ENCODE assay signal across 19 cellular contexts in genomic region chr22:27859336-27859735, GRCh38. TPM values are rescaled to one million over a fixed set of nuclear protein-coding genes. Genes with fewer than 3 reads are reported as not detected.
DNase-seq lines count a peak whose midpoint lies in the region; ATAC-seq, FAIRE-seq and TF ChIP-seq lines count a peak whose summit lies in the region.
"Had no signal": no experiment of that assay in that cellular context is flagged by ENCODE, and none has a peak within 500 bp of the region (broad histone marks: within the 10 kb centered on the region; RNA-seq: fewer than 3 reads in every experiment).

No MANE protein-coding gene starts in this region.

- POLR2A ChIA-PET in HepG2 (lab: Yijun Ruan, JAX), result no interaction called here
- POLR2A ChIA-PET in OCI-LY7 (lab: Charles Lee), result interaction anchor here (0.6 kb wide), 1 partner anchor 320 kb away, joined by 3 read pairs; no protein-coding TSS in a partner anchor

- TF ChIP-seq EP300 in HepG2 (IDR thresholded peaks at IDR 0.05; ENCODE audit: low read depth in 2 of 2, low read length in 2 of 2) (no peak), HepG2 (CRISPR knock-in tag; IDR thresholded peaks at IDR 0.05; ENCODE audit: borderline replicate concordance) (no peak), esophagus muscularis mucosa (IDR thresholded peaks at IDR 0.05) (no peak)

- peak overlapping the region; percentile 24 to 48 for H3K9ac ChIP-seq in liver (ENCODE audit: low read depth in 1 of 2, low read length in 2 of 2)
- no peak overlapping the region for H3K9ac ChIP-seq in HepG2 (ENCODE audit: insufficient read depth, low read depth, low read length)

- H3K4me3 ChIP-seq in liver (ENCODE audit: low read depth in 1 of 3, low read length in 3 of 3) (no peak overlapping the region), HepG2 (replicated peaks in 1 of 3; ENCODE audit: insufficient read depth in 1 of 3, low read depth in 2 of 3, low read length in 3 of 3) (no peak overlapping the region), esophagus muscularis mucosa (peak overlapping the region; percentile 17 to 31 (median 26)), muscle layer of duodenum (ENCODE audit: low read depth in 1 of 2, low read length in 2 of 2) (peak overlapping the region; percentile 14 to 39), OCI-LY7 (ENCODE audit: low read depth, low read length, poor library complexity, severe bottlenecking) (no peak overlapping the region), mucosa of descending colon (no peak overlapping the region), testis (no peak overlapping the region)
- H3K4me3 ChIP-seq: Peyer's patch, uterus had no signal

- H3K9me3 ChIP-seq in liver (ENCODE audit: control insufficient read depth in 4 of 4, low read length in 3 of 4) (no peaks in the 10 kb centered on the region), HepG2 (ENCODE audit: low read length) (no peaks in the 10 kb centered on the region), esophagus muscularis mucosa (no peaks in the 10 kb centered on the region), muscle layer of duodenum (ENCODE audit: control insufficient read depth in 1 of 2, low read length in 2 of 2) (no peaks in the 10 kb centered on the region), OCI-LY7 (ENCODE audit: low read length) (no peaks in the 10 kb centered on the region), mucosa of descending colon (no peaks in the 10 kb centered on the region), testis (no peaks in the 10 kb centered on the region)
- H3K9me3 ChIP-seq: Peyer's patch, uterus had no signal

- no peaks in the 10 kb centered on the region for H3K9me2 ChIP-seq in OCI-LY7 (ENCODE audit: insufficient read depth, low read length)

- no peak overlapping the region for H3K4me2 ChIP-seq in HepG2 (ENCODE audit: low read depth, low read length)
- H3K4me2 ChIP-seq in OCI-LY7 (ENCODE audit: low read length), result no peak overlapping the region

- TF ChIP-seq RAD21 in liver (IDR thresholded peaks at IDR 0.05) (no peak), HepG2 (CRISPR knock-in tag; IDR thresholded peaks at IDR 0.05) (no peak)

- BruUV-seq in HepG2 (replicated peaks; lab: Mats Ljungman, UMichigan), result no TSS peak
- no TSS peak for BruUV-seq in OCI-LY7 (replicated peaks; lab: Mats Ljungman, UMichigan)

- intact Hi-C loops in HepG2 (cut with micrococcal nuclease; ENCODE audit: unreplicated experiment) (no loop called here), esophagus muscularis mucosa (cut with DNase I) (no loop called here), OCI-LY7 (cut with micrococcal nuclease; ENCODE audit: unreplicated experiment) (no loop called here), mucosa of descending colon (cut with DNase I, micrococcal nuclease) (no loop called here), testis (cut with DNase I; ENCODE audit: low total_unique reads) (no loop called here)

- H3K27me3 ChIP-seq in liver (ENCODE audit: control insufficient read depth in 4 of 4, insufficient read depth in 4 of 4, low read length in 3 of 4), result no peaks in the 10 kb centered on the region
- H3K27me3 ChIP-seq in HepG2 (ENCODE audit: control insufficient read depth in 1 of 2, insufficient read depth in 2 of 2, low read length in 2 of 2), result no peaks in the 10 kb centered on the region
- no peaks in the 10 kb centered on the region for H3K27me3 ChIP-seq in esophagus muscularis mucosa
- H3K27me3 ChIP-seq in muscle layer of duodenum (ENCODE audit: low read depth, low read length), result no peaks in the 10 kb centered on the region
- H3K27me3 ChIP-seq in testis, result no peaks in the 10 kb centered on the region
- H3K27me3 ChIP-seq: Peyer's patch, uterus had no signal

- 23% methylated on average over 2 of the region's 2 CpGs for WGBS in liver
- 72% methylated on average over 2 of the region's 2 CpGs for WGBS in HepG2 (ENCODE audit: low lambda C conversion rate)
- 36% methylated on average over 2 of the region's 2 CpGs for WGBS in esophagus muscularis mucosa
- 51 to 54% methylated on average over 2 of the region's 2 CpGs for WGBS in testis, 2 donors

- no peak for ATAC-seq in HepG2
- ATAC-seq in HG03457 (IDR thresholded peaks at IDR 0.05; ENCODE audit: unreplicated experiment), result no peak
- ATAC-seq in mucosa of descending colon, result no peak
- ATAC-seq: stimulated activated naive CD8-positive, alpha-beta T cell treated with anti-CD3 and anti-CD28 coated beads, Interleukin-15, Interleukin-2, amounts not matched to agents 100 U/mL and 50 U/mL, for 24 hours had no signal

- DNase-seq in HepG2 (ENCODE audit: low spot score) (no peak), esophagus muscularis mucosa (ENCODE audit: extremely low spot score) (no peak), OCI-LY7 (ENCODE audit: low spot score) (no peak), mucosa of descending colon (no peak), testis (no peak)
- DNase-seq: activated B cell treated with CpG ODN at 0.5 μM for 24 hours; activated CD8-positive, alpha-beta memory T cell treated with anti-CD3 and anti-CD28 coated beads for 24 hours; amygdala; CD8-positive, alpha-beta memory T cell; cortex of kidney; immature natural killer cell; NCI-H82; Peyer's patch; stimulated activated naive CD8-positive, alpha-beta T cell treated with anti-CD3 and anti-CD28 coated beads, Interleukin-15, Interleukin-2, amounts not matched to agents 100 U/mL and 50 U/mL, for 24 hours; T-helper 1 cell; uterus had no signal

- H2AFZ ChIP-seq in HepG2 (ENCODE audit: low read length) (no peak overlapping the region), OCI-LY7 (ENCODE audit: low read length) (no peak overlapping the region)

- peak overlapping the region; percentile 62 to 73 for H3K27ac ChIP-seq in liver (ENCODE audit: low read depth in 1 of 2, low read length in 2 of 2)
- H3K27ac ChIP-seq in HepG2 (ENCODE audit: extremely low read length, insufficient read depth, low read length), result no peak overlapping the region
- peak overlapping the region; percentile 75 to 83 (median 80) for H3K27ac ChIP-seq in esophagus muscularis mucosa (replicated peaks in 1 of 4)
- peak overlapping the region; percentile 90 for H3K27ac ChIP-seq in muscle layer of duodenum (ENCODE audit: low read length)
- H3K27ac ChIP-seq in OCI-LY7 (ENCODE audit: low read depth, low read length, poor library complexity, severe bottlenecking), result no peak overlapping the region
- H3K27ac ChIP-seq in testis, result peak overlapping the region in 1 of 2 donors; percentile 55

- in situ Hi-C loops in HepG2 (cut with HindIII; ENCODE audit: extremely low pct_ligation_motif_present, low pct_unique_long_range_greater_than_20kb), result no loop called here

- H3K79me2 ChIP-seq in HepG2 (ENCODE audit: insufficient read depth, low read length) (peaks cover 2% of the 10 kb centered on the region), OCI-LY7 (ENCODE audit: insufficient read depth, low read depth, low read length) (no peaks in the 10 kb centered on the region)

- TF ChIP-seq CTCF in liver (IDR thresholded peaks at IDR 0.05; ENCODE audit: low read depth, low read length, missing input control) (no peak), HepG2 (CRISPR knock-in tag; IDR thresholded peaks at IDR 0.05) (no peak), esophagus muscularis mucosa (IDR thresholded peaks at IDR 0.05) (no peak), OCI-LY7 (conservative IDR thresholded peaks at IDR 0.05; ENCODE audit: low read length) (no peak), mucosa of descending colon (IDR thresholded peaks at IDR 0.05) (no peak), testis (IDR thresholded peaks at IDR 0.05) (no peak)

- FAIRE-seq in HepG2 (lab: Jason Lieb, UNC), result no peak

- CTCF ChIA-PET in HepG2 (lab: Yijun Ruan, JAX; ENCODE audit: low intra/inter-chr PET ratio, low total read pairs) (no interaction called here), OCI-LY7 (lab: Charles Lee; ENCODE audit: unreplicated experiment) (no interaction called here)

- H3K36me3 ChIP-seq in liver (ENCODE audit: control insufficient read depth in 4 of 4, insufficient read depth in 3 of 4, low read depth in 1 of 4, low read length in 3 of 4) (peaks cover 6 to 34% (median 22%) of the 10 kb centered on the region in 4 donors), HepG2 (replicated peaks in 1 of 2; ENCODE audit: control insufficient read depth in 1 of 2, insufficient read depth in 2 of 2, low read length in 2 of 2) (peaks cover 24 to 47% of the 10 kb centered on the region in 2 experiments), esophagus muscularis mucosa (peaks cover 0 to 68% (median 30%) of the 10 kb centered on the region in 4 donors), muscle layer of duodenum (ENCODE audit: control insufficient read depth in 1 of 2, insufficient read depth in 2 of 2, low read length in 2 of 2) (peaks cover 31 to 43% of the 10 kb centered on the region in 2 donors), OCI-LY7 (ENCODE audit: insufficient read depth, low read length) (peaks cover 95% of the 10 kb centered on the region), mucosa of descending colon (ENCODE audit: low read depth) (no peaks in the 10 kb centered on the region), testis (ENCODE audit: low read depth, missing control alignments) (no peaks in the 10 kb centered on the region)
- H3K36me3 ChIP-seq: uterus had no signal

- no peak for TF ChIP-seq POLR2A in HepG2 (IDR thresholded peaks at IDR 0.05; ENCODE audit: insufficient read depth in 1 of 2, low read depth in 2 of 2, low read length in 2 of 2)
- no peak for TF ChIP-seq POLR2A in esophagus muscularis mucosa (IDR thresholded peaks at IDR 0.05; ENCODE audit: low read depth)
- no peak for TF ChIP-seq POLR2A in testis (IDR thresholded peaks at IDR 0.05)

- H3K4me1 ChIP-seq in liver (ENCODE audit: control insufficient read depth in 4 of 4, insufficient read depth in 4 of 4, low read length in 3 of 4) (peaks cover 2 to 23% (median 19%) of the 10 kb centered on the region in 4 donors), HepG2 (ENCODE audit: insufficient read depth, low read length) (peaks cover 26% of the 10 kb centered on the region), esophagus muscularis mucosa (peaks cover 25 to 89% (median 79%) of the 10 kb centered on the region in 4 donors), muscle layer of duodenum (ENCODE audit: control insufficient read depth in 1 of 2, insufficient read depth in 2 of 2, low read length in 2 of 2) (peaks cover 15 to 39% of the 10 kb centered on the region in 2 donors), OCI-LY7 (ENCODE audit: insufficient read depth, low read length, poor library complexity, severe bottlenecking) (no peaks in the 10 kb centered on the region), mucosa of descending colon (ENCODE audit: low read depth) (peaks cover 15% of the 10 kb centered on the region), testis (no peaks in the 10 kb centered on the region)
- H3K4me1 ChIP-seq: Peyer's patch, uterus had no signal

- H4K20me1 ChIP-seq in HepG2 (ENCODE audit: insufficient read depth, low read length), result no peaks in the 10 kb centered on the region
- peaks cover 4% of the 10 kb centered on the region; the same call in 1 of the 2 replicates for H4K20me1 ChIP-seq in OCI-LY7 (ENCODE audit: insufficient read depth, low read length)

RNA-seq across cellular contexts. Expression of gene MN1, which starts 57.8 kb away (rescaled TPM):
- under 1 TPM; 0.25 to 0.33 TPM for total RNA-seq in liver
- polyA plus RNA-seq in liver, result under 1 TPM; 0.10 to 0.17 TPM
- total RNA-seq in HepG2 (2016; rRNA removed; fragmentation: Illumina TruSeq; extraction: Trizol), result not detected in 2 replicates
- total RNA-seq in HepG2 (2016; cell fraction: cytosol; rRNA removed; fragmentation: Illumina TruSeq; extraction: Trizol; ENCODE audit: low read depth), result not detected in 2 replicates
- 0.02 TPM in 1 of 2 replicates, not detected in the other for total RNA-seq in HepG2 (2016; cell fraction: insoluble cytoplasmic fraction; rRNA removed; fragmentation: Illumina TruSeq; extraction: Trizol)
- total RNA-seq in HepG2 (2016; cell fraction: membrane; rRNA removed; fragmentation: Illumina TruSeq; extraction: Trizol), result not detected in 2 replicates
- not detected in 2 replicates for total RNA-seq in HepG2 (2016; cell fraction: nucleus; rRNA removed; fragmentation: Illumina TruSeq; extraction: Trizol)
- 0.01 and 0.09 TPM in 2 replicates for polyA plus RNA-seq in HepG2 (2011; rRNA removed)
- polyA plus RNA-seq in HepG2 (2011; cell fraction: cytosol; rRNA removed), result 0.01 and 0.03 TPM in 2 replicates
- 0.03 and 0.05 TPM in 2 replicates for polyA plus RNA-seq in HepG2 (2011; cell fraction: nucleus; rRNA removed)
- polyA plus RNA-seq in HepG2 (2012), result 0.03 and 0.04 TPM in 2 replicates
- not detected in 2 replicates for polyA plus RNA-seq in HepG2 (2016; cell fraction: cytosol; fragmentation: Illumina TruSeq; extraction: Trizol; ENCODE audit: low read depth)
- polyA plus RNA-seq in HepG2 (2016; cell fraction: insoluble cytoplasmic fraction; fragmentation: Illumina TruSeq; extraction: Trizol; ENCODE audit: low read depth), result not detected in 2 replicates
- not detected in 2 replicates for polyA plus RNA-seq in HepG2 (2016; cell fraction: membrane; fragmentation: Illumina TruSeq; extraction: Trizol; ENCODE audit: low read depth)
- 0.11 TPM in 1 of 2 replicates, not detected in the other for polyA plus RNA-seq in HepG2 (2016; cell fraction: nucleus; fragmentation: Illumina TruSeq; extraction: Trizol; ENCODE audit: insufficient read depth, low read depth)
- polyA minus RNA-seq in HepG2 (2011; rRNA and poly(A)+ RNA removed; ENCODE audit: low replicate concordance), result 0.44 and 10.0 TPM in 2 replicates
- polyA minus RNA-seq in HepG2 (2011; cell fraction: cytosol; rRNA and poly(A)+ RNA removed), result not detected in 2 replicates
- under 0.01 and 0.13 TPM in 2 replicates for polyA minus RNA-seq in HepG2 (2011; cell fraction: nucleus; rRNA and poly(A)+ RNA removed)
- total RNA-seq in esophagus muscularis mucosa, result 10 to 100 TPM; 16.2 to 47.3 (median 29.0) TPM
- total RNA-seq in OCI-LY7 (2014; rRNA removed; shearing (Covaris generic)), result 0.47 TPM in 1 of 2 replicates, not detected in the other
- not detected in 2 replicates for total RNA-seq in OCI-LY7 (2022)
- 1 to 10 TPM in 2 of 3 donors, under 1 TPM in 1; 0.49 to 7.6 (median 1.8) TPM for total RNA-seq in mucosa of descending colon
- total RNA-seq in testis, result 1 to 10 TPM; 3.2 to 4.3 TPM
- polyA plus RNA-seq in testis (ENCODE audit: insufficient read depth, low read depth, low replicate concordance), result 5.6 TPM
- polyA plus RNA-seq: CD8-positive, alpha-beta memory T cell had no signal

RNA-seq across cellular contexts. Expression of gene PITPNB, which starts 59.7 kb away (rescaled TPM):
- total RNA-seq in liver (10 to 100 TPM; 18.4 to 42.8 TPM), HepG2 (2016; rRNA removed; fragmentation: Illumina TruSeq; extraction: Trizol) (17.0 and 40.7 TPM in 2 replicates), esophagus muscularis mucosa (10 to 100 TPM; 70.3 to 99.7 (median 89.3) TPM), OCI-LY7 (2022) (91.9 and 97.4 TPM in 2 replicates), mucosa of descending colon (100 to 1,000 TPM in 1 of 3 donors, 10 to 100 TPM in 2; 42.5 to 130 (median 47.4) TPM), testis (10 to 100 TPM; 39.9 to 49.4 TPM)
- polyA plus RNA-seq in liver (10 to 100 TPM; 26.0 to 57.4 TPM), HepG2 (2011; rRNA removed) (28.1 and 30.1 TPM in 2 replicates), testis (ENCODE audit: insufficient read depth, low read depth, low replicate concordance) (41.9 TPM)
- 23.7 and 24.5 TPM in 2 replicates for total RNA-seq in HepG2 (2016; cell fraction: cytosol; rRNA removed; fragmentation: Illumina TruSeq; extraction: Trizol; ENCODE audit: low read depth)
- 17.3 and 36.3 TPM in 2 replicates for total RNA-seq in HepG2 (2016; cell fraction: insoluble cytoplasmic fraction; rRNA removed; fragmentation: Illumina TruSeq; extraction: Trizol)
- total RNA-seq in HepG2 (2016; cell fraction: membrane; rRNA removed; fragmentation: Illumina TruSeq; extraction: Trizol), result 17.7 and 19.6 TPM in 2 replicates
- total RNA-seq in HepG2 (2016; cell fraction: nucleus; rRNA removed; fragmentation: Illumina TruSeq; extraction: Trizol), result 30.0 and 32.6 TPM in 2 replicates
- polyA plus RNA-seq in HepG2 (2011; cell fraction: cytosol; rRNA removed), result 12.4 and 18.9 TPM in 2 replicates
- polyA plus RNA-seq in HepG2 (2011; cell fraction: nucleus; rRNA removed), result 12.4 and 19.6 TPM in 2 replicates
- polyA plus RNA-seq in HepG2 (2012), result 34.7 and 41.5 TPM in 2 replicates
- polyA plus RNA-seq in HepG2 (2016; cell fraction: cytosol; fragmentation: Illumina TruSeq; extraction: Trizol; ENCODE audit: low read depth), result 4.7 and 4.8 TPM in 2 replicates
- polyA plus RNA-seq in HepG2 (2016; cell fraction: insoluble cytoplasmic fraction; fragmentation: Illumina TruSeq; extraction: Trizol; ENCODE audit: low read depth), result 82.4 and 83.3 TPM in 2 replicates
- polyA plus RNA-seq in HepG2 (2016; cell fraction: membrane; fragmentation: Illumina TruSeq; extraction: Trizol; ENCODE audit: low read depth), result 12.6 and 14.2 TPM in 2 replicates
- 48.7 and 48.8 TPM in 2 replicates for polyA plus RNA-seq in HepG2 (2016; cell fraction: nucleus; fragmentation: Illumina TruSeq; extraction: Trizol; ENCODE audit: insufficient read depth, low read depth)
- 19.2 and 28.5 TPM in 2 replicates for polyA minus RNA-seq in HepG2 (2011; rRNA and poly(A)+ RNA removed; ENCODE audit: low replicate concordance)
- 16.3 and 22.9 TPM in 2 replicates for polyA minus RNA-seq in HepG2 (2011; cell fraction: cytosol; rRNA and poly(A)+ RNA removed)
- polyA minus RNA-seq in HepG2 (2011; cell fraction: nucleus; rRNA and poly(A)+ RNA removed), result 58.1 and 64.4 TPM in 2 replicates
- 21.8 and 26.1 TPM in 2 replicates for total RNA-seq in OCI-LY7 (2014; rRNA removed; shearing (Covaris generic))

Comparison
In these comparisons a context has a peak if more than half of its experiments do, and no peak if none do; other contexts are left out.
1. H3K27ac ChIP-seq: peak in liver (2 of 2), esophagus muscularis mucosa (4 of 4) and muscle layer of duodenum (single experiment); none in HepG2 (single experiment) and OCI-LY7 (single experiment).
2. H3K4me3 ChIP-seq: peak in esophagus muscularis mucosa (4 of 4) and muscle layer of duodenum (2 of 2); none in liver (0 of 3), HepG2 (0 of 3), OCI-LY7 (single experiment), mucosa of descending colon (single experiment) and testis (0 of 2).